Comparison of ENCODE assay signal across 36 cellular contexts in the genomic region with DNA sequence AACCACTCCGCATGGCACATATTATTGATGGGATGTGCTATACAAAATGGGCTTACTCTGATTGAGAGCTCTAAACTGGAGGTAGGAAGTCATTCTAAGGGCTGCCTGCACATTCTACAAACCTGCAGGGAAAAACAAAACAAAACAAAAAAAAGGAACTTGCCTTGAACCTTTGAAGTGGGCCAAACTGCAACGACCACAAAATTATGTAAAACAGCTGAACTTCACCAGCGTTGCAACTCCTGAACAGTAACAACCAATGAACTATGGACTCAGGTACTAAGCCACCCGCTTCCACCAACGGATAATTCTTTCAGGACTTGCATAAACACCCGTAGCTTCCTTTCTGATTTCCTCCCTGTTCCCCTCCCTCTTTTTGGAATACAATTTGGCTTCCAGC.
"Had no signal": no experiment of that assay in that cellular context is flagged by ENCODE, and none has a peak within 500 bp of the region (broad histone marks: within the 10 kb centered on the region; RNA-seq: fewer than 3 reads in every experiment).

No MANE protein-coding gene starts in this region.

- DNase-seq: activated B cell treated with CpG ODN at 0.5 μM for 24 hours; activated CD4-positive, alpha-beta memory T cell treated with anti-CD3 and anti-CD28 coated beads for 36 hours; activated CD4-positive, alpha-beta T cell treated with anti-CD3 and anti-CD28 coated beads for 4 hours; activated CD4-positive, alpha-beta T cell treated with anti-CD3 and anti-CD28 coated beads, Interleukin-2, amount 10 ng/mL, durations not matched to agents 24 days and 14 days; activated CD4-positive, alpha-beta T cell treated with anti-CD3 and anti-CD28 coated beads, Interleukin-2, amount 50 U/mL, for 1 hour; activated CD4-positive, alpha-beta T cell treated with anti-CD3 and anti-CD28 coated beads, Interleukin-2, amount 50 U/mL, for 4 hours; activated CD4-positive, CD25-positive, alpha-beta regulatory T cell treated with anti-CD3 and anti-CD28 coated beads, Interleukin-2, amount 50 U/mL, for 72 hours; activated CD8-positive, alpha-beta memory T cell treated with anti-CD3 and anti-CD28 coated beads, Interleukin-2, amount 50 U/mL, for 4 hours; activated CD8-positive, alpha-beta T cell treated with anti-CD3 and anti-CD28 coated beads for 36 hours; activated effector memory CD4-positive, alpha-beta T cell treated with anti-CD3 and anti-CD28 coated beads, Interleukin-2, amount 50 U/mL, for 16 hours; activated gamma-delta T cell treated with Interleukin-2 at 50 U/mL for 16 hours; activated naive CD4-positive, alpha-beta T cell; activated naive CD4-positive, alpha-beta T cell treated with anti-CD3 and anti-CD28 coated beads for 36 hours; activated naive CD4-positive, alpha-beta T cell treated with anti-CD3 and anti-CD28 coated beads, Interleukin-2, amount 50 U/mL, for 16 hours; activated naive CD8-positive, alpha-beta T cell treated with anti-CD3 and anti-CD28 coated beads for 36 hours; activated T-cell treated with anti-CD3 and anti-CD28 coated beads for 4 hours; activated T-cell treated with anti-CD3 and anti-CD28 coated beads, Interleukin-2, amount 50 U/mL, for 1 hour; activated T-cell treated with anti-CD3 and anti-CD28 coated beads, Interleukin-2, amount 50 U/mL, for 4 hours; activated T-cell treated with anti-CD3 and anti-CD28 coated beads, Interleukin-2, amount 50 U/mL, for 72 hours; adrenal gland; amniotic stem cell; aorta; body of pancreas; brain microvascular endothelial cell; central memory CD4-positive, alpha-beta T cell; T-helper 2 cell; T-helper 9 cell had no signal

- H3K27me3 ChIP-seq: adrenal gland, body of pancreas, brain microvascular endothelial cell, breast epithelium had no signal

- H3K4me3 ChIP-seq: adrenal gland, body of pancreas, breast epithelium had no signal

- H3K36me3 ChIP-seq: adrenal gland, brain microvascular endothelial cell, breast epithelium had no signal

- H3K4me1 ChIP-seq: adrenal gland, body of pancreas, breast epithelium had no signal

- ATAC-seq: activated CD8-positive, alpha-beta T cell treated with anti-CD3 and anti-CD28 coated beads for 36 hours; activated naive CD4-positive, alpha-beta T cell treated with anti-CD3 and anti-CD28 coated beads, Interleukin-2, amount 50 U/mL, for 72 hours; activated T-cell treated with anti-CD3 and anti-CD28 coated beads, Interleukin-2, amount 50 U/mL, for 4 hours; activated T-cell treated with anti-CD3 and anti-CD28 coated beads, Interleukin-2, amount 50 U/mL, for 72 hours; activated T-helper 17 cell treated with anti-CD3 and anti-CD28 coated beads, Interleukin-2, amount 50 U/mL, for 72 hours; body of pancreas had no signal

- H3K27ac ChIP-seq: adrenal gland, body of pancreas, brain microvascular endothelial cell, breast epithelium, VCaP had no signal

- H3K9me3 ChIP-seq: adrenal gland had no signal

- H3K4me3 Mint-ChIP-seq: activated B cell treated with CpG ODN at 0.5 μM for 24 hours; activated CD4-positive, alpha-beta memory T cell treated with anti-CD3 and anti-CD28 coated beads for 36 hours; activated CD4-positive, alpha-beta T cell treated with anti-CD3 and anti-CD28 coated beads, Interleukin-2, amount 10 ng/mL, durations not matched to agents 24 days and 14 days; activated CD8-positive, alpha-beta T cell treated with anti-CD3 and anti-CD28 coated beads for 36 hours; activated naive CD4-positive, alpha-beta T cell treated with anti-CD3 and anti-CD28 coated beads for 36 hours; activated naive CD8-positive, alpha-beta T cell treated with anti-CD3 and anti-CD28 coated beads for 36 hours; activated T-cell treated with anti-CD3 and anti-CD28 coated beads, Interleukin-2, amount 50 U/mL, for 4 hours; activated T-cell treated with anti-CD3 and anti-CD28 coated beads, Interleukin-2, amount 50 U/mL, for 72 hours; activated T-helper 1 cell treated with anti-CD3 and anti-CD28 coated beads, Interleukin-12 subunit alpha, Interleukin-12 subunit beta, Interleukin-2, Interleukin-4 antibody, amounts not matched to agents 30 ng/mL and 10 ng/mL and 1 ng/mL, durations not matched to agents 14 hours and 24 hours and 36 hours; activated T-helper 17 cell treated with anti-CD3 and anti-CD28 coated beads, Interleukin-2, amount 50 U/mL, for 72 hours; T-helper 2 cell treated with Interferon-gamma antibody and Interleukin-4, amounts not matched to agents 5 μg/mL and 100 μg/mL, for 36 hours had no signal

- FAIRE-seq: astrocyte, colon, TTC549 had no signal

- H3K4me1 Mint-ChIP-seq: activated B cell treated with CpG ODN at 0.5 μM for 24 hours; activated CD4-positive, alpha-beta T cell treated with anti-CD3 and anti-CD28 coated beads, Interleukin-2, amount 10 ng/mL, durations not matched to agents 24 days and 14 days; activated naive CD8-positive, alpha-beta T cell treated with anti-CD3 and anti-CD28 coated beads for 36 hours; activated T-helper 17 cell treated with anti-CD3 and anti-CD28 coated beads, Interleukin-2, amount 50 U/mL, for 72 hours had no signal

- H3K27ac Mint-ChIP-seq: activated B cell treated with CpG ODN at 0.5 μM for 24 hours; activated CD4-positive, alpha-beta memory T cell treated with anti-CD3 and anti-CD28 coated beads for 36 hours; activated CD4-positive, alpha-beta T cell treated with anti-CD3 and anti-CD28 coated beads, Interleukin-2, amount 10 ng/mL, durations not matched to agents 24 days and 14 days; activated CD8-positive, alpha-beta T cell treated with anti-CD3 and anti-CD28 coated beads for 36 hours; activated naive CD4-positive, alpha-beta T cell treated with anti-CD3 and anti-CD28 coated beads for 36 hours; activated naive CD4-positive, alpha-beta T cell treated with anti-CD3 and anti-CD28 coated beads, Interleukin-2, amount 50 U/mL, for 72 hours; activated naive CD8-positive, alpha-beta T cell treated with anti-CD3 and anti-CD28 coated beads for 36 hours; activated T-cell treated with anti-CD3 and anti-CD28 coated beads, Interleukin-2, amount 50 U/mL, for 72 hours; activated T-helper 1 cell treated with anti-CD3 and anti-CD28 coated beads, Interleukin-12 subunit alpha, Interleukin-12 subunit beta, Interleukin-2, Interleukin-4 antibody, amounts not matched to agents 30 ng/mL and 10 ng/mL and 1 ng/mL, durations not matched to agents 14 hours and 24 hours and 36 hours; activated T-helper 17 cell treated with anti-CD3 and anti-CD28 coated beads, Interleukin-2, amount 50 U/mL, for 72 hours; T-helper 2 cell treated with Interferon-gamma antibody and Interleukin-4, amounts not matched to agents 5 μg/mL and 100 μg/mL, for 36 hours had no signal

- H3K27me3 Mint-ChIP-seq: activated B cell treated with CpG ODN at 0.5 μM for 24 hours; activated CD4-positive, alpha-beta memory T cell treated with anti-CD3 and anti-CD28 coated beads for 36 hours; activated CD4-positive, alpha-beta T cell treated with anti-CD3 and anti-CD28 coated beads, Interleukin-2, amount 10 ng/mL, durations not matched to agents 24 days and 14 days; activated CD8-positive, alpha-beta T cell treated with anti-CD3 and anti-CD28 coated beads for 36 hours; activated naive CD8-positive, alpha-beta T cell treated with anti-CD3 and anti-CD28 coated beads for 36 hours; activated T-helper 17 cell treated with anti-CD3 and anti-CD28 coated beads, Interleukin-2, amount 50 U/mL, for 72 hours had no signal
